In the genomic region with DNA sequence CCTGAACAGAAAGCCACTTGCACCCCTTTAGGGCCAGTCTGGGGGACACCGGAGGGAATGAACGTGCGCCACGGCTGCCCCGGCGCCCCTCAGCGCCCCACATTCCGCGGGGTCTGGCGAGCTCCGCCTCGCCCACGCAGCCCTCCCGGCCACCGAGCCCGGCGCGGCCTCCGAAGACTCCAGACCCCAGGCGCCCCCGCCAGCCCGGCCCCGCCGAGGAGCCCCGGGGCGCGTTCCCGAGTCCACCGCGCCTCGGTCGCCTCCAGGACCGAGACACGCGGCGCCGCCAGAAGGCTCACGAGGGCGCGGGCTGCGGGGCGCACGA, we compare ENCODE assay signal across 8 cellular contexts. TPM values are rescaled to one million over a fixed set of nuclear protein-coding genes. Genes with fewer than 3 reads are reported as not detected.
DNase-seq lines count a peak whose midpoint lies in the region; ATAC-seq and TF ChIP-seq lines count a peak whose summit lies in the region.

No MANE protein-coding gene starts in this region.

- H3K27me3 ChIP-seq in cardiac muscle cell: no peaks in the 10 kb centered on the region
- no peaks in the 10 kb centered on the region for H3K27me3 ChIP-seq in effector memory CD4-positive, alpha-beta T cell (replicated peaks; ENCODE audit: control insufficient read depth, insufficient read depth, low read length, poor library complexity, severe bottlenecking)

- DNase-seq in cardiac muscle cell (ENCODE audit: low read depth in 1 of 2, low spot score in 1 of 2) (no peak), Right ventricle myocardium superior (no peak), nephron progenitor cell (peak; percentile 49), NCI-H82 treated with DMSO at 0.1 percent for 48 hours (lab: John Stamatoyannopoulos, UW; ENCODE audit: unreplicated experiment) (no peak), NCI-H226 (no peak), NCI-H524 treated with DMSO at 0.1 percent for 48 hours (lab: John Stamatoyannopoulos, UW) (no peak)
- no peak for DNase-seq in Jurkat, Clone E6-1 (ENCODE audit: low read depth, low spot score)
- DNase-seq in effector memory CD4-positive, alpha-beta T cell: no peak

- H3K36me3 ChIP-seq in cardiac muscle cell: no peaks in the 10 kb centered on the region
- H3K36me3 ChIP-seq in effector memory CD4-positive, alpha-beta T cell (ENCODE audit: control insufficient read depth, insufficient read depth, low read length): no peaks in the 10 kb centered on the region

- TF ChIP-seq CTCF in cardiac muscle cell (IDR thresholded peaks at IDR 0.05; ENCODE audit: low read depth, low read length) (no peak), nephron progenitor cell (IDR thresholded peaks at IDR 0.05) (no peak)

- H3K27me3 Mint-ChIP-seq in nephron progenitor cell (ENCODE audit: low read depth, poor library complexity): peaks cover 11% of the 10 kb centered on the region

- peak overlapping the region; percentile 83 for H3K27ac ChIP-seq in cardiac muscle cell
- H3K27ac ChIP-seq in effector memory CD4-positive, alpha-beta T cell (ENCODE audit: insufficient read depth, low read length, poor library complexity, severe bottlenecking): peak overlapping the region; percentile 96

- H3K4me1 Mint-ChIP-seq in nephron progenitor cell: peaks cover 46% of the 10 kb centered on the region

- ATAC-seq in Right ventricle myocardium superior (ENCODE audit: poor library complexity): no peak

- H3K27ac Mint-ChIP-seq in nephron progenitor cell: no peak overlapping the region

- H3K4me1 ChIP-seq in cardiac muscle cell (ENCODE audit: low read depth): peaks cover 4% of the 10 kb centered on the region
- H3K4me1 ChIP-seq in effector memory CD4-positive, alpha-beta T cell (ENCODE audit: control insufficient read depth, insufficient read depth, low read length, poor library complexity, severe bottlenecking): peaks cover 10% of the 10 kb centered on the region

- peaks cover 31% of the 10 kb centered on the region for H3K9me3 Mint-ChIP-seq in nephron progenitor cell

- H3K4me3 Mint-ChIP-seq in nephron progenitor cell: peak overlapping the region; percentile 79

- intact Hi-C loops in Right ventricle myocardium superior (cut with DNase I): no loop called here

- H3K9me3 ChIP-seq in cardiac muscle cell (ENCODE audit: low read depth): no peaks in the 10 kb centered on the region
- no peaks in the 10 kb centered on the region for H3K9me3 ChIP-seq in effector memory CD4-positive, alpha-beta T cell (ENCODE audit: control insufficient read depth, low read length)

- H3K36me3 Mint-ChIP-seq in nephron progenitor cell (ENCODE audit: low read depth): peaks cover 8% of the 10 kb centered on the region

- peak overlapping the region; percentile 48 for H3K4me3 ChIP-seq in cardiac muscle cell
- peak overlapping the region; percentile 78 for H3K4me3 ChIP-seq in Jurkat, Clone E6-1 (ENCODE audit: low read length)
- H3K4me3 ChIP-seq in effector memory CD4-positive, alpha-beta T cell (ENCODE audit: insufficient read depth, low read depth, low read length, poor library complexity, severe bottlenecking): peak overlapping the region; percentile 84

RNA-seq across cellular contexts. Expression of gene CLCN7, which starts 0.4 kb away (rescaled TPM):
- total RNA-seq in cardiac muscle cell (50.1 and 86.2 TPM in 2 replicates), Right ventricle myocardium superior (45.0 TPM)
- 47.0 and 57.6 TPM in 2 replicates for polyA plus RNA-seq in cardiac muscle cell
- polyA plus RNA-seq in Jurkat, Clone E6-1 (2012; ENCODE audit: insufficient read depth, insufficient read length): 37.0 TPM

RNA-seq across cellular contexts. Expression of gene PTX4, which starts 14.3 kb away (rescaled TPM):
- total RNA-seq in cardiac muscle cell: 0.30 and 0.49 TPM in 2 replicates
- polyA plus RNA-seq in cardiac muscle cell: not detected in 2 replicates
- total RNA-seq in Right ventricle myocardium superior: 0.16 TPM
- not detected for polyA plus RNA-seq in Jurkat, Clone E6-1 (2012; ENCODE audit: insufficient read depth, insufficient read length)

RNA-seq across cellular contexts. Expression of gene TELO2, which starts 18.7 kb away (rescaled TPM):
- 48.2 and 51.6 TPM in 2 replicates for total RNA-seq in cardiac muscle cell
- 50.7 and 58.7 TPM in 2 replicates for polyA plus RNA-seq in cardiac muscle cell
- 18.8 TPM for total RNA-seq in Right ventricle myocardium superior
- polyA plus RNA-seq in Jurkat, Clone E6-1 (2012; ENCODE audit: insufficient read depth, insufficient read length): 61.7 TPM

RNA-seq across cellular contexts. Expression of gene CCDC154, which starts 30.1 kb away (rescaled TPM):
- 0.32 and 1.5 TPM in 2 replicates for total RNA-seq in cardiac muscle cell
- polyA plus RNA-seq in cardiac muscle cell: 0.49 and 0.64 TPM in 2 replicates
- 0.81 TPM for total RNA-seq in Right ventricle myocardium superior
- not detected for polyA plus RNA-seq in Jurkat, Clone E6-1 (2012; ENCODE audit: insufficient read depth, insufficient read length)

RNA-seq across cellular contexts. Expression of gene PERCC1, which starts 43.6 kb away (rescaled TPM):
- total RNA-seq in cardiac muscle cell: 0.18 TPM in 1 of 2 replicates, not detected in the other
- polyA plus RNA-seq in cardiac muscle cell: not detected in 2 replicates
- total RNA-seq in Right ventricle myocardium superior: 0.32 TPM
- polyA plus RNA-seq in Jurkat, Clone E6-1 (2012; ENCODE audit: insufficient read depth, insufficient read length): not detected
